In genomic region chr12:42090899-42091298, GRCh38 we compare ENCODE assay signal across 1 cellular context.
TF ChIP-seq lines count a peak whose summit lies in the region.

No MANE protein-coding gene starts in this region.

TF ChIP-seq in H1, 55 proteins besides CTCF, POLR2A, EP300 and RAD21 (continued from another document):
- TF ChIP-seq CHD7 (IDR thresholded peaks at IDR 0.05; ENCODE audit: insufficient replicate concordance, low read length) (no peak), POLR2AphosphoS5 (IDR thresholded peaks at IDR 0.05; ENCODE audit: low read depth, low read length) (no peak), USF2 (IDR thresholded peaks at IDR 0.05; ENCODE audit: low read length) (no peak), JUN (IDR thresholded peaks at IDR 0.05; ENCODE audit: low read depth, low read length) (0 out of 2 replicates have a peak, but pooled peaks have one; percentile 19), CEBPB (IDR thresholded peaks at IDR 0.05; ENCODE audit: low read depth, low read length) (no peak)
